Comparison of ENCODE assay signal across 8 cellular contexts in genomic region chr20:43590392-43591303, GRCh38. TPM values are rescaled to one million over a fixed set of nuclear protein-coding genes. Genes with fewer than 3 reads are reported as not detected.
A peak's percentile ranks its signal among the peaks of the same experiment; 100 is the strongest.
DNase-seq lines count a peak whose midpoint lies in the region; FAIRE-seq and TF ChIP-seq lines count a peak whose summit lies in the region.

TSS of gene IFT52 (plus strand) at chr20:43590937. CDS start at chr20:43594699, 3,762 bp downstream.

- H3K36me3 ChIP-seq in HEK293 (ENCODE audit: control insufficient read depth in 2 of 2, insufficient read depth in 1 of 2, low read length in 2 of 2) (peaks cover 6 to 16% of the 10 kb centered on the region in 2 experiments; a peak in 2 of 3 replicates), neutrophil (peaks cover 9% of the 10 kb centered on the region)

- in situ Hi-C loops in SK-MEL-5 (cut with HindIII; ENCODE audit: low pct_unique_long_range_greater_than_20kb, low sequenced_read_pairs): no loop called here

- DNase-seq in GDM1 (lab: John Stamatoyannopoulos, UW): peak; percentile 86
- peak; percentile 90 for DNase-seq in MV-4-11 (lab: John Stamatoyannopoulos, UW)
- peak; percentile 92 for DNase-seq in SK-MEL-5 (ENCODE audit: low read depth, low spot score)
- DNase-seq in activated naive CD4-positive, alpha-beta T cell treated with anti-CD3 and anti-CD28 coated beads for 36 hours: peak; percentile 91
- DNase-seq in frontal cortex (ENCODE audit: low spot score in 2 of 2): peak; percentile 86 to 91
- DNase-seq in substantia nigra (lab: John Stamatoyannopoulos, UW): peak; percentile 51 to 97 (median 89)

- no peaks in the 10 kb centered on the region for H3K9me3 ChIP-seq in HEK293 (ENCODE audit: control insufficient read depth, insufficient read depth, low read depth, low read length)
- H3K9me3 ChIP-seq in neutrophil: no peaks in the 10 kb centered on the region

- H3K9me3 Mint-ChIP-seq in activated naive CD4-positive, alpha-beta T cell treated with anti-CD3 and anti-CD28 coated beads for 36 hours: no peaks in the 10 kb centered on the region

- H3K36me3 Mint-ChIP-seq in activated naive CD4-positive, alpha-beta T cell treated with anti-CD3 and anti-CD28 coated beads for 36 hours (ENCODE audit: low read depth): peaks cover 4% of the 10 kb centered on the region

- peak within 1 kb of the TSS; percentile 78 for H3K27ac ChIP-seq in HEK293 (ENCODE audit: extremely low read depth, low read depth, low read length)
- H3K27ac ChIP-seq in neutrophil: peak within 1 kb of the TSS; percentile 83
- peak within 1 kb of the TSS; percentile 83 for H3K27ac ChIP-seq in substantia nigra (ENCODE audit: low read depth, low read length, poor library complexity, severe bottlenecking)

- H3K27ac Mint-ChIP-seq in activated naive CD4-positive, alpha-beta T cell treated with anti-CD3 and anti-CD28 coated beads for 36 hours: peak within 1 kb of the TSS; percentile 93

- CTCF ChIA-PET in HEK293 (lab: Yijun Ruan, JAX): interaction anchor here (1.0 kb wide), 1 partner anchor 52 kb away, joined by 3 read pairs; no protein-coding TSS in a partner anchor
- CTCF ChIA-PET in activated naive CD4-positive, alpha-beta T cell treated with anti-CD3 and anti-CD28 coated beads for 36 hours (lab: Charles Lee): interaction anchor here (0.6 to 1.4 kb wide), 2 partner anchors 21 to 103 kb away, joined by 3 read pairs; no protein-coding TSS in a partner anchor

- POLR2A ChIA-PET in HEK293 (lab: Yijun Ruan, JAX): interaction anchor here (0.6 to 2.7 kb wide), 23 partner anchors 10 to 1967 kb away, joined by 3 to 16 read pairs (median 4); partner anchors contain the start of genes L3MBTL1 and SRSF6

- H3K4me1 Mint-ChIP-seq in activated naive CD4-positive, alpha-beta T cell treated with anti-CD3 and anti-CD28 coated beads for 36 hours (ENCODE audit: low read depth): peaks cover 13% of the 10 kb centered on the region

- H3K27me3 ChIP-seq in neutrophil: no peaks in the 10 kb centered on the region

- intact Hi-C loops in activated naive CD4-positive, alpha-beta T cell treated with anti-CD3 and anti-CD28 coated beads for 36 hours (cut with micrococcal nuclease): loop anchor here (1.0 to 10.0 kb wide), 4 partner anchors 76 to 1976 kb away; partner anchors contain the start of genes CHD6, MYBL2 and SRSF6

- H3K4me3 ChIP-seq in HEK293 (ENCODE audit: low read depth, low read length) (peak within 1 kb of the TSS; percentile 99), neutrophil (ENCODE audit: low read depth in 1 of 2, low read length in 1 of 2) (peak within 1 kb of the TSS; percentile 71 to 90)

- H3K4me1 ChIP-seq in HEK293 (ENCODE audit: control insufficient read depth, insufficient read depth, low read length) (no peaks in the 10 kb centered on the region), neutrophil (ENCODE audit: control insufficient read depth in 1 of 2, insufficient read depth in 1 of 2, low read depth in 1 of 2, low read length in 1 of 2) (peaks cover 12 to 14% of the 10 kb centered on the region in 2 experiments)

- H3K4me3 Mint-ChIP-seq in activated naive CD4-positive, alpha-beta T cell treated with anti-CD3 and anti-CD28 coated beads for 36 hours: peak within 1 kb of the TSS; percentile 82

- H3K27me3 Mint-ChIP-seq in activated naive CD4-positive, alpha-beta T cell treated with anti-CD3 and anti-CD28 coated beads for 36 hours (ENCODE audit: low read depth): no peaks in the 10 kb centered on the region

- TF ChIP-seq CTCF in HEK293 (tag by site-specific recombination; IDR thresholded peaks at IDR 0.05) (no peak), neutrophil (IDR thresholded peaks at IDR 0.05) (peak; percentile 31)

- FAIRE-seq in frontal cortex (lab: Jason Lieb, UNC): no peak

TF ChIP-seq in HEK293, 187 proteins besides CTCF, POLR2A, EP300 and RAD21 (continues in another document):
- TF ChIP-seq INSM2 (tag by site-specific recombination; IDR thresholded peaks at IDR 0.05): 0 out of 2 replicates have a peak, but pooled peaks have one; percentile 11
- peak; percentile 58; the same call in 1 of the 2 replicates for TF ChIP-seq ZNF76 (tag by site-specific recombination; IDR thresholded peaks at IDR 0.05; ENCODE audit: borderline replicate concordance, low read depth)
- TF ChIP-seq ZNF2 (tag by site-specific recombination; IDR thresholded peaks at IDR 0.05): peak; percentile 72; the same call in 1 of the 2 replicates
- TF ChIP-seq IKZF3 (tag by site-specific recombination; IDR thresholded peaks at IDR 0.05): peak; percentile 87
- 0 out of 2 replicates have a peak, but pooled peaks have one; percentile 30 for TF ChIP-seq PBX3 (CRISPR knock-in tag; IDR thresholded peaks at IDR 0.05)
- TF ChIP-seq KLF16 (tag by site-specific recombination; IDR thresholded peaks at IDR 0.05): peak; percentile 86; the same call in 1 of the 2 replicates
- no peak for TF ChIP-seq ZNF658 (tag by site-specific recombination; IDR thresholded peaks at IDR 0.05)
- TF ChIP-seq ZNF302 (tag by site-specific recombination; IDR thresholded peaks at IDR 0.05; ENCODE audit: low read depth): no peak
- TF ChIP-seq ZNF449 (tag by site-specific recombination; IDR thresholded peaks at IDR 0.05): peak; percentile 12; the same call in 1 of the 2 replicates
- TF ChIP-seq KLF10 (tag by site-specific recombination; IDR thresholded peaks at IDR 0.05): peak; percentile 93
- TF ChIP-seq ZNF561 (tag by site-specific recombination; IDR thresholded peaks at IDR 0.05; ENCODE audit: borderline replicate concordance): peak; percentile 89
- TF ChIP-seq ZNF548 (tag by site-specific recombination; IDR thresholded peaks at IDR 0.05): no peak
- TF ChIP-seq ZBTB20 (tag by site-specific recombination; IDR thresholded peaks at IDR 0.05): peak; percentile 63
- TF ChIP-seq ATF2 (tag by site-specific recombination; IDR thresholded peaks at IDR 0.05; ENCODE audit: low read depth): peak; percentile 82
- TF ChIP-seq ZNF335 (tag by site-specific recombination; conservative IDR thresholded peaks at IDR 0.05): peak; percentile 92

RNA-seq across cellular contexts. Expression of gene IFT52, which starts in this region (rescaled TPM):
- 22.1 and 26.8 TPM in 2 replicates for total RNA-seq in SK-MEL-5 (2014; rRNA removed; shearing (Covaris generic))
- polyA plus RNA-seq in SK-MEL-5 (2015; cell fraction: cytosol; rRNA removed): 15.0 and 15.7 TPM in 2 replicates
- polyA plus RNA-seq in SK-MEL-5 (2015; cell fraction: nucleus; rRNA removed): 14.4 and 19.1 TPM in 2 replicates
- 10 to 100 TPM; 14.2 to 15.8 TPM for total RNA-seq in activated naive CD4-positive, alpha-beta T cell treated with anti-CD3 and anti-CD28 coated beads for 36 hours
- total RNA-seq in frontal cortex: 86.0 TPM

Comparison
In these comparisons a context has a peak if more than half of its experiments do, and no peak if none do; other contexts are left out.
1. Peak in every context shown above with its lines: DNase-seq, H3K4me3 ChIP-seq and H3K27ac ChIP-seq.